ENCODE assay signal across 12 cellular contexts in the genomic region with DNA sequence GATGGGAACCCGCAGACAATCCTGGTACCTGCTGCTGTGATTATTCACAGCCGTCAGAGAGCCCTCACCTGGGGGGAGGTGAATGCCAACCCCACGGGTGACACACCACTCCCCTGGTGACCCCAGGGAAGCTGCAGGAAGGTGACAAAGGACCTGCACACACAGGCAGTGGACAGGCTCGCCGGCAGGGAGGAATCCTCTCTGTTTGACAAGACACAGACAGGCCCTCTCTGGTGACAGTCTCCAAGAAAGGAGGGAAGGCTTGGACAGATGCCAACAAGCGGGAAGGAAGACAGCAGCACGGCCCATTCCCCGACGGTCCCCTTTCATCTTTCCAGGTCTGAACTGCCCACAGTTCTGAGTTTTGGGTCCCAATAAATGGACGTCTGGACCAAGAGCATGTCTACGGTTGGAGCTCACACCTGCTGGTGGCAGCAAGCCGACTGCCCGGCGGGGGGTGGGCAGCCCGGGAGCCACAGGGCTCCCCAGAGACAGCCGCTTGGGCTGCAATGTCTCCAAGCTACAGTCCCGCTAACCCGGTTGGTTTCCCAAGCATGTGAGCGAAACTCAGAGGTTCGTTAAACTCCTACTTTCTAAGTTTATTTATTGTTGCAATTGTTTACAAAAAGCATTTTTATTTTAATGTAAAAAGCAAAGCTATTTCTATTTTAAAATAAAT.
DNase-seq lines count a peak whose midpoint lies in the region; ATAC-seq and TF ChIP-seq lines count a peak whose summit lies in the region.
"Had no signal": no experiment of that assay in that cellular context is flagged by ENCODE, and none has a peak within 500 bp of the region (broad histone marks: within the 10 kb centered on the region; RNA-seq: fewer than 3 reads in every experiment).

No MANE protein-coding gene starts in this region.

- H3K4me1 ChIP-seq in RWPE2 (ENCODE audit: insufficient read depth, poor library complexity, severe bottlenecking) = no peaks in the 10 kb centered on the region
- peaks cover 11% of the 10 kb centered on the region in 2 experiments for H3K4me1 ChIP-seq in neutrophil (ENCODE audit: control insufficient read depth in 1 of 2, insufficient read depth in 1 of 2, low read depth in 1 of 2, low read length in 1 of 2)
- H3K4me1 ChIP-seq: A549 had no signal

- H3K9me3 ChIP-seq in RWPE2 (ENCODE audit: severe bottlenecking) (no peaks in the 10 kb centered on the region), neutrophil (no peaks in the 10 kb centered on the region)
- H3K9me3 ChIP-seq: A549 had no signal

- DNase-seq in NCI-H2107 treated with DMSO at 0.1 percent for 48 hours (lab: John Stamatoyannopoulos, UW; ENCODE audit: unreplicated experiment) (peak; percentile 64), NCI-H2107 (lab: John Stamatoyannopoulos, UW) (no peak), RWPE2 (ENCODE audit: low spot score) (peak; percentile 29), iPS-NIHi7 (ENCODE audit: extremely low spot score) (no peak)
- DNase-seq: NCI-H1694, nephron progenitor cell had no signal

- TF ChIP-seq CTCF in RWPE2 (IDR thresholded peaks at IDR 0.05; ENCODE audit: poor library complexity, severe bottlenecking) = no peak
- no peak for TF ChIP-seq CTCF in neutrophil (IDR thresholded peaks at IDR 0.05)

- ATAC-seq in GM21737 (IDR thresholded peaks at IDR 0.05; ENCODE audit: unreplicated experiment) = peak; percentile 18
- ATAC-seq in RWPE2 (ENCODE audit: low read depth) = no peak
- no peak for ATAC-seq in GM21619 (IDR thresholded peaks at IDR 0.05; ENCODE audit: unreplicated experiment)
- ATAC-seq in HG03045 (IDR thresholded peaks at IDR 0.05; ENCODE audit: unreplicated experiment) = no peak
- ATAC-seq: A549, GM23338 had no signal

- H3K27me3 ChIP-seq in RWPE2 (ENCODE audit: insufficient read depth, poor library complexity, severe bottlenecking) (no peaks in the 10 kb centered on the region), neutrophil (no peaks in the 10 kb centered on the region)

- H3K36me3 ChIP-seq in RWPE2 (ENCODE audit: low read depth) = no peaks in the 10 kb centered on the region; the same call in 1 of the 2 replicates
- H3K36me3 ChIP-seq in neutrophil = peaks cover 5% of the 10 kb centered on the region

- H3K27ac ChIP-seq in RWPE2 (ENCODE audit: poor library complexity, severe bottlenecking) = no peak overlapping the region
- H3K27ac ChIP-seq in neutrophil = peak overlapping the region; percentile 64
- H3K27ac ChIP-seq: A549 had no signal

- no peak overlapping the region for H3K4me3 ChIP-seq in RWPE2 (ENCODE audit: severe bottlenecking)
- no peak overlapping the region for H3K4me3 ChIP-seq in neutrophil (ENCODE audit: low read depth in 1 of 2, low read length in 1 of 2)
- H3K4me3 ChIP-seq: A549, GM23338 had no signal

Comparison
In these comparisons a context has a peak if more than half of its experiments do, and no peak if none do; other contexts are left out.
1. DNase-seq: peak in NCI-H2107 treated with DMSO at 0.1 percent for 48 hours (single experiment) and RWPE2 (single experiment); none in NCI-H2107 (single experiment) and iPS-NIHi7 (single experiment).